In the genomic region with DNA sequence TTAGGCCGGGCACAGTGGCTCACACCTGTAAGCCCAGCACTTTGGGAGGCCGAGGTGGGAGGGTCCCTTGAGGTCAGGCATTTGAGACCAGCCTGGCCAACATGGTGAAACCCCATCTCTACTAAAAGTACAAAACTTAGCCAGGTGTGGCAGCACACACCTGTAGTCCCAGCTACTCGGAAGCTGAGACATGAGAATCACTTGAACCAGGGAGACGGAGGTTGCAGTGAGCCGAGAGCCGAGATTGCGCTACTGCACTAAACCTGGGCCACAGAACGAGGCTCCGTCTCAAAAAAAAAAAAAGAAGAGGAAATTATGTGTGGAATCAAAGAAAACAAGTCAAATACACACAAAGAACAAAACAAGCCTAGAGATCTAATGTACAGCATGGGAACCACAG, we compare ENCODE assay signal across 1 cellular context.
TF ChIP-seq lines count a peak whose summit lies in the region.

No MANE protein-coding gene starts in this region.

TF ChIP-seq in HCT116, 20 proteins besides CTCF, POLR2A, EP300 and RAD21 (continued from another document):
- TF ChIP-seq ELF1 (IDR thresholded peaks at IDR 0.05; ENCODE audit: borderline replicate concordance, low read depth) (no peak), YY1 (IDR thresholded peaks at IDR 0.05; ENCODE audit: extremely low read depth, insufficient replicate concordance, low read depth, low read length) (no peak), EZH2 (IDR thresholded peaks at IDR 0.05) (no peak), TCF7L2 (IDR thresholded peaks at IDR 0.05; ENCODE audit: borderline replicate concordance, extremely low read depth, insufficient read depth, insufficient read length) (no peak), ZNF274 (IDR thresholded peaks at IDR 0.05; ENCODE audit: low read depth, low read length) (no peak), SP1 (IDR thresholded peaks at IDR 0.05; ENCODE audit: low read depth) (no peak)
